In genomic region chr3:123853686-123854372, GRCh38 we compare ENCODE assay signal across 26 cellular contexts. TPM values are rescaled to one million over a fixed set of nuclear protein-coding genes. Genes with fewer than 3 reads are reported as not detected.
"Had no signal": no experiment of that assay in that cellular context is flagged by ENCODE, and none has a peak within 500 bp of the region (broad histone marks: within the 10 kb centered on the region; RNA-seq: fewer than 3 reads in every experiment).

No MANE protein-coding gene starts in this region.

- H3K4me1 ChIP-seq: heart right ventricle, lower lobe of right lung, prostate gland, right atrium auricular region, stomach, thyroid gland, vagina had no signal

- H3K36me3 Mint-ChIP-seq: immature natural killer cell; stimulated activated effector memory CD8-positive, alpha-beta T cell treated with anti-CD3 and anti-CD28 coated beads, Interleukin-12 subunit alpha, Interleukin-12 subunit beta, amount 100 ng/mL, for 72 hours had no signal

- H3K27me3 ChIP-seq: dorsolateral prefrontal cortex, heart right ventricle, right atrium auricular region, stomach, thyroid gland, vagina had no signal

- H3K27ac Mint-ChIP-seq: immature natural killer cell; naive thymus-derived CD8-positive, alpha-beta T cell; nephron progenitor cell; stimulated activated effector memory CD8-positive, alpha-beta T cell treated with anti-CD3 and anti-CD28 coated beads, Interleukin-12 subunit alpha, Interleukin-12 subunit beta, amount 100 ng/mL, for 72 hours had no signal

- H3K36me3 ChIP-seq: heart right ventricle, lower lobe of right lung, prostate gland, right atrium auricular region, stomach, thyroid gland, vagina had no signal

- H3K9me3 ChIP-seq: prostate gland, thyroid gland, vagina had no signal

- H3K4me3 Mint-ChIP-seq: immature natural killer cell; naive thymus-derived CD8-positive, alpha-beta T cell; nephron progenitor cell; stimulated activated effector memory CD8-positive, alpha-beta T cell treated with anti-CD3 and anti-CD28 coated beads, Interleukin-12 subunit alpha, Interleukin-12 subunit beta, amount 100 ng/mL, for 72 hours had no signal

- DNase-seq: dorsolateral prefrontal cortex; effector CD4-positive, alpha-beta T cell; foreskin melanocyte; glutamatergic neuron; heart right ventricle; hypothalamus; immature natural killer cell; islet precursor cell; kidney glomerular epithelial cell; left colon; left ventricle myocardium superior; lower lobe of right lung; naive thymus-derived CD8-positive, alpha-beta T cell; nephron progenitor cell; nucleus accumbens; stimulated activated CD4-positive, alpha-beta T cell treated with anti-CD3 and anti-CD28 coated beads, Interleukin-2, amount 100 ng/mL, for 24 hours; stimulated activated CD4-positive, alpha-beta T cell treated with anti-CD3 and anti-CD28 coated beads, Interleukin-4, amount 100 ng/mL, for 24 hours; stimulated activated naive CD4-positive, alpha-beta T cell treated with Interleukin-2 at 50 U/mL for 16 hours; stomach; thyroid gland; trophoblast cell had no signal

- H3K4me1 Mint-ChIP-seq: immature natural killer cell; naive thymus-derived CD8-positive, alpha-beta T cell; nephron progenitor cell; stimulated activated effector memory CD8-positive, alpha-beta T cell treated with anti-CD3 and anti-CD28 coated beads, Interleukin-12 subunit alpha, Interleukin-12 subunit beta, amount 100 ng/mL, for 72 hours had no signal

- H3K4me3 ChIP-seq: dorsolateral prefrontal cortex, heart right ventricle, lower lobe of right lung, prostate gland, right atrium auricular region, stomach, thyroid gland, vagina had no signal

- ATAC-seq: heart right ventricle; left colon; left ventricle myocardium superior; lower lobe of right lung; naive thymus-derived CD8-positive, alpha-beta T cell; sciatic nerve; stimulated activated effector memory CD8-positive, alpha-beta T cell treated with anti-CD3 and anti-CD28 coated beads, Interleukin-12 subunit alpha, Interleukin-12 subunit beta, amount 100 ng/mL, for 72 hours had no signal

- H3K27ac ChIP-seq: dorsolateral prefrontal cortex, heart right ventricle, lower lobe of right lung, prostate gland, right atrium auricular region, stomach, thyroid gland, vagina had no signal

RNA-seq across cellular contexts. Expression of gene MYLK, which starts 30.3 kb away (rescaled TPM):
- total RNA-seq: naive thymus-derived CD8-positive, alpha-beta T cell had no signal
